In genomic region chr3:12443781-12444522, GRCh38 we compare ENCODE assay signal across 31 cellular contexts. TPM values are rescaled to one million over a fixed set of nuclear protein-coding genes. Genes with fewer than 3 reads are reported as not detected.
A peak's percentile ranks its signal among the peaks of the same experiment; 100 is the strongest.
DNase-seq lines count a peak whose midpoint lies in the region; ATAC-seq, FAIRE-seq and TF ChIP-seq lines count a peak whose summit lies in the region.
"Had no signal": no experiment of that assay in that cellular context is flagged by ENCODE, and none has a peak within 500 bp of the region (broad histone marks: within the 10 kb centered on the region; RNA-seq: fewer than 3 reads in every experiment).

No MANE protein-coding gene starts in this region.

- H3K27ac Mint-ChIP-seq in progenitor cell of endocrine pancreas, result peak overlapping the region; percentile 95
- H3K27ac Mint-ChIP-seq: activated naive CD4-positive, alpha-beta T cell treated with anti-CD3 and anti-CD28 coated beads for 36 hours; activated T-cell treated with anti-CD3 and anti-CD28 coated beads, Interleukin-2, amount 50 U/mL, for 24 hours; stimulated activated naive B cell treated with anti-CD40 and anti-IgM and Interleukin-4, amounts not matched to agents 10 μg/mL and 1 μg/mL and 100 μg/mL, for 72 hours had no signal

- H3K18ac ChIP-seq in mesenchymal stem cell (ENCODE audit: low read depth in 1 of 2, low read length in 2 of 2), result no peak overlapping the region

- no peaks in the 10 kb centered on the region for H3K79me2 ChIP-seq in HCT116 (ENCODE audit: insufficient read depth, low read length)

- WGBS in mesenchymal stem cell, result 93% methylated on average over 10 of the region's 10 CpGs

- peak overlapping the region; percentile 29 for H2AFZ ChIP-seq in HCT116 (ENCODE audit: low read depth, low read length, poor library complexity, severe bottlenecking)
- H2AFZ ChIP-seq in mesenchymal stem cell (ENCODE audit: low read depth, low read length), result no peak overlapping the region

- H2BK12ac ChIP-seq in mesenchymal stem cell (ENCODE audit: low read length in 2 of 2), result no peak overlapping the region

- intact Hi-C loops in HCT116 (cut with micrococcal nuclease), result loop anchor here (1.0 kb wide), 1 partner anchor 27 kb away; no protein-coding TSS in a partner anchor

- no TSS peak for BruUV-seq in HCT116 (replicated peaks; lab: Mats Ljungman, UMichigan)

- H3K27me3 ChIP-seq in HCT116 (ENCODE audit: insufficient read depth, low read length), result no peaks in the 10 kb centered on the region
- H3K27me3 ChIP-seq in Peyer's patch, result no peaks in the 10 kb centered on the region
- no peaks in the 10 kb centered on the region for H3K27me3 ChIP-seq in mesenchymal stem cell (ENCODE audit: control insufficient read depth in 1 of 2, insufficient read depth in 1 of 2, low read length in 2 of 2)
- H3K27me3 ChIP-seq: pancreas had no signal

- H3K4me1 ChIP-seq in HCT116 (ENCODE audit: control insufficient read depth in 1 of 2, insufficient read depth in 2 of 2, low read length in 2 of 2) (peaks cover 30 to 66% of the 10 kb centered on the region in 2 experiments), Peyer's patch (peaks cover 0 to 31% (median 0%) of the 10 kb centered on the region in 4 donors), mesenchymal stem cell (ENCODE audit: control insufficient read depth, insufficient read depth, low read depth, low read length) (peaks cover 36% of the 10 kb centered on the region)
- H3K4me1 ChIP-seq: foreskin keratinocyte, pancreas had no signal

- H3K79me1 ChIP-seq in mesenchymal stem cell (replicated peaks; ENCODE audit: low read length, poor library complexity, severe bottlenecking), result no peaks in the 10 kb centered on the region

- no peaks in the 10 kb centered on the region for H3K9me3 Mint-ChIP-seq in progenitor cell of endocrine pancreas (ENCODE audit: low read depth)
- H3K9me3 Mint-ChIP-seq: activated naive CD4-positive, alpha-beta T cell treated with anti-CD3 and anti-CD28 coated beads for 36 hours; activated T-cell treated with anti-CD3 and anti-CD28 coated beads, Interleukin-2, amount 50 U/mL, for 24 hours had no signal

- H3K9me2 ChIP-seq in HCT116 (ENCODE audit: insufficient read depth), result no peaks in the 10 kb centered on the region

- no peaks in the 10 kb centered on the region for H3K9me3 ChIP-seq in HCT116 (ENCODE audit: control insufficient read depth in 1 of 2, insufficient read depth in 1 of 2, low read depth in 1 of 2, low read length in 2 of 2)
- H3K9me3 ChIP-seq in Peyer's patch, result no peaks in the 10 kb centered on the region
- no peaks in the 10 kb centered on the region for H3K9me3 ChIP-seq in mesenchymal stem cell (ENCODE audit: control insufficient read depth, low read length)
- H3K9me3 ChIP-seq: lower lobe of right lung, pancreas, thoracic aorta had no signal

- H3K4me1 Mint-ChIP-seq in progenitor cell of endocrine pancreas (ENCODE audit: low read depth), result peaks cover 32% of the 10 kb centered on the region
- H3K4me1 Mint-ChIP-seq: CD14-positive monocyte had no signal

- TF ChIP-seq RAD21 in HCT116 (IDR thresholded peaks at IDR 0.05; ENCODE audit: low read depth), result no peak

- no peak for TF ChIP-seq CTCF in HCT116 (IDR thresholded peaks at IDR 0.05 in 2 of 3, conservative IDR thresholded peaks at IDR 0.05 in 1 of 3; ENCODE audit: borderline replicate concordance in 1 of 3, insufficient read depth in 1 of 3, low read depth in 2 of 3, low read length in 2 of 3)
- TF ChIP-seq CTCF in Peyer's patch (IDR thresholded peaks at IDR 0.05), result no peak
- TF ChIP-seq CTCF in progenitor cell of endocrine pancreas (IDR thresholded peaks at IDR 0.05; ENCODE audit: unreplicated experiment), result no peak
- no peak for TF ChIP-seq CTCF in GM20000 (IDR thresholded peaks at IDR 0.05; ENCODE audit: extremely low read depth, missing control alignments)

- no peak overlapping the region for H3K14ac ChIP-seq in mesenchymal stem cell (ENCODE audit: low read length in 2 of 2)

- H3K36me3 ChIP-seq in HCT116 (ENCODE audit: control insufficient read depth in 1 of 2, insufficient read depth in 2 of 2, low read length in 2 of 2) (no peaks in the 10 kb centered on the region), Peyer's patch (no peaks in the 10 kb centered on the region), mesenchymal stem cell (ENCODE audit: control insufficient read depth in 1 of 2, insufficient read depth in 2 of 2, low read depth in 1 of 2, low read length in 2 of 2) (no peaks in the 10 kb centered on the region)
- H3K36me3 ChIP-seq: lower lobe of right lung, pancreas, thoracic aorta had no signal

- H3K27ac ChIP-seq in HCT116 (ENCODE audit: low read depth, low read length), result peak overlapping the region; percentile 89
- H3K27ac ChIP-seq in Peyer's patch, result peak overlapping the region in 3 of 4 donors; percentile 43 to 94 (median 82)
- peak overlapping the region; percentile 80 for H3K27ac ChIP-seq in mesenchymal stem cell (ENCODE audit: low read length, poor library complexity, severe bottlenecking)
- H3K27ac ChIP-seq: dorsolateral prefrontal cortex, foreskin keratinocyte, lower lobe of right lung, pancreas, thoracic aorta had no signal

- no peak overlapping the region for H2BK5ac ChIP-seq in mesenchymal stem cell (ENCODE audit: low read depth, low read length, poor library complexity, severe bottlenecking)

- POLR2A ChIA-PET in HCT116 (lab: Charles Lee), result no interaction called here

- no peaks in the 10 kb centered on the region for H3K27me3 Mint-ChIP-seq in progenitor cell of endocrine pancreas

- FAIRE-seq in GM12891 (lab: Jason Lieb, UNC), result no peak
- FAIRE-seq: GM18507, islet of Langerhans, pancreas, TTC549 had no signal

- RAD21 ChIA-PET in HCT116 (lab: Charles Lee; ENCODE audit: low non-redundant PET in 1 of 2, low total read pairs in 2 of 2, uncharacterized antibody in 2 of 2, unreplicated experiment in 2 of 2), result no interaction called here

- H3K9ac ChIP-seq in HCT116 (ENCODE audit: low read length), result peak overlapping the region; percentile 70
- H3K9ac ChIP-seq in mesenchymal stem cell (ENCODE audit: low read length), result no peak overlapping the region

- no peak overlapping the region for H4K91ac ChIP-seq in mesenchymal stem cell (ENCODE audit: low read length)

- no peaks in the 10 kb centered on the region for H3K36me3 Mint-ChIP-seq in progenitor cell of endocrine pancreas (ENCODE audit: insufficient read depth)
- H3K36me3 Mint-ChIP-seq: CD14-positive monocyte; stimulated activated naive B cell treated with anti-CD40 and anti-IgM and Interleukin-4, amounts not matched to agents 10 μg/mL and 1 μg/mL and 100 μg/mL, for 72 hours had no signal

- peak overlapping the region; percentile 83 for H3K4me2 ChIP-seq in HCT116 (ENCODE audit: low read length)
- peak overlapping the region; percentile 51 for H3K4me2 ChIP-seq in mesenchymal stem cell (ENCODE audit: low read length, poor library complexity, severe bottlenecking)

- peak overlapping the region; percentile 86 for H2AK5ac ChIP-seq in mesenchymal stem cell (ENCODE audit: low read length, severe bottlenecking)

- no peak overlapping the region for H3K23ac ChIP-seq in mesenchymal stem cell (ENCODE audit: low read length in 2 of 2)

- CTCF ChIA-PET in HCT116 (lab: Charles Lee), result no interaction called here

- peak overlapping the region; percentile 73 for H4K8ac ChIP-seq in mesenchymal stem cell (ENCODE audit: low read length)

- DNase-seq in HCT116 (ENCODE audit: low read depth, low spot score), result no peak
- peak in 1 of 3 donors; percentile 21 for DNase-seq in Peyer's patch
- no peak for DNase-seq in mesenchymal stem cell
- DNase-seq in progenitor cell of endocrine pancreas (ENCODE audit: low spot score, unreplicated experiment), result no peak
- DNase-seq in GM12891 (ENCODE audit: insufficient read length, low spot score), result no peak
- no peak for DNase-seq in GM20000 (ENCODE audit: low spot score)
- DNase-seq: activated CD4-positive, alpha-beta T cell treated with anti-CD3 and anti-CD28 coated beads for 1 hour; activated naive CD4-positive, alpha-beta T cell treated with anti-CD3 and anti-CD28 coated beads for 36 hours; activated T-cell treated with anti-CD3 and anti-CD28 coated beads, Interleukin-2, amount 50 U/mL, for 24 hours; amygdala; caudate nucleus; dorsolateral prefrontal cortex; erythroblast; HCEC 1CT; hypothalamus; lower lobe of right lung; NCI-H1694 treated with DMSO at 0.1 percent for 48 hours; NCI-H526 treated with DMSO at 0.1 percent for 48 hours; pancreas; SHP77 treated with DMSO at 0.1 percent for 48 hours; stimulated activated CD4-positive, alpha-beta T cell treated with anti-CD3 and anti-CD28 coated beads, Interleukin-1b, Interleukin-23, amount 100 ng/mL, for 48 hours; stimulated activated naive B cell treated with anti-CD40 and anti-IgM and Interleukin-4, amounts not matched to agents 10 μg/mL and 1 μg/mL and 100 μg/mL, for 72 hours; T-helper 1 cell had no signal

- H3K4me3 Mint-ChIP-seq in progenitor cell of endocrine pancreas (ENCODE audit: low read depth), result peak overlapping the region; percentile 1
- H3K4me3 Mint-ChIP-seq: activated naive CD4-positive, alpha-beta T cell treated with anti-CD3 and anti-CD28 coated beads for 36 hours; activated T-cell treated with anti-CD3 and anti-CD28 coated beads, Interleukin-2, amount 50 U/mL, for 24 hours; stimulated activated naive B cell treated with anti-CD40 and anti-IgM and Interleukin-4, amounts not matched to agents 10 μg/mL and 1 μg/mL and 100 μg/mL, for 72 hours had no signal

- TF ChIP-seq POLR2A in HCT116 (IDR thresholded peaks at IDR 0.05; ENCODE audit: borderline replicate concordance, extremely low read depth, insufficient read depth, insufficient read length), result no peak
- no peak for TF ChIP-seq POLR2A in Peyer's patch (IDR thresholded peaks at IDR 0.05)
- no peak for TF ChIP-seq POLR2A in GM12891 (IDR thresholded peaks at IDR 0.05; ENCODE audit: low read depth, low read length)

- H3K4ac ChIP-seq in mesenchymal stem cell (ENCODE audit: low read depth in 1 of 2, low read length in 2 of 2), result no peak overlapping the region

- peak overlapping the region; percentile 36 to 47 for H3K4me3 ChIP-seq in HCT116 (replicated peaks in 1 of 2; ENCODE audit: low read depth in 1 of 2, low read length in 2 of 2)
- H3K4me3 ChIP-seq in Peyer's patch, result no peak overlapping the region
- no peak overlapping the region for H3K4me3 ChIP-seq in mesenchymal stem cell (ENCODE audit: insufficient read depth in 1 of 2, low read depth in 1 of 2, low read length in 2 of 2)
- H3K4me3 ChIP-seq: dorsolateral prefrontal cortex, lower lobe of right lung, pancreas, thoracic aorta had no signal

- H2BK120ac ChIP-seq in mesenchymal stem cell (ENCODE audit: low read depth, low read length), result no peak overlapping the region

- no peak overlapping the region for H2BK15ac ChIP-seq in mesenchymal stem cell (ENCODE audit: low read depth, poor library complexity, severe bottlenecking)

- no peaks in the 10 kb centered on the region for H4K20me1 ChIP-seq in HCT116 (ENCODE audit: insufficient read depth)

- ATAC-seq in HCT116 (no peak), GM21717 (IDR thresholded peaks at IDR 0.05; ENCODE audit: unreplicated experiment) (no peak), GM18907 (IDR thresholded peaks at IDR 0.05; ENCODE audit: unreplicated experiment) (no peak)
- ATAC-seq: lower lobe of right lung; stimulated activated naive B cell treated with anti-CD40 and anti-IgM and Interleukin-4, amounts not matched to agents 10 μg/mL and 1 μg/mL and 100 μg/mL, for 72 hours had no signal

RNA-seq across cellular contexts. Expression of gene TSEN2, which starts 40.3 kb away (rescaled TPM):
- total RNA-seq in HCT116 (2021; ENCODE audit: unreplicated experiment) (35.5 TPM), Peyer's patch (10 to 100 TPM in 3 of 4 donors, 1 to 10 TPM in 1; 8.1 to 39.9 (median 32.6) TPM), progenitor cell of endocrine pancreas (33.3 and 33.7 TPM in 2 replicates)
- polyA plus RNA-seq in HCT116 (2012), result 16.1 and 21.7 TPM in 2 replicates
- polyA plus RNA-seq in mesenchymal stem cell (2013, experiment 1 of 2), result 3.8 TPM
- 4.3 TPM for polyA plus RNA-seq in mesenchymal stem cell (2013, experiment 2 of 2)
- 9.7 TPM for polyA plus RNA-seq in GM12891 (2012; ENCODE audit: low read depth, missing spikeins)

Comparison
In these comparisons a context has a peak if more than half of its experiments do, and no peak if none do; other contexts are left out.
1. H3K4me3 ChIP-seq: peak in HCT116 (2 of 2); none in Peyer's patch (0 of 4) and mesenchymal stem cell (0 of 2).
2. Peak in every context shown above with its lines, with median percentiles within 50 percentile points of each other: H3K27ac ChIP-seq.